In genomic region chr6:64538760-64539159, GRCh38 we compare ENCODE assay signal across 19 cellular contexts.
"Had no signal": no experiment of that assay in that cellular context is flagged by ENCODE, and none has a peak within 500 bp of the region (broad histone marks: within the 10 kb centered on the region; RNA-seq: fewer than 3 reads in every experiment).

No MANE protein-coding gene starts in this region.

- H3K4me3 Mint-ChIP-seq: naive B cell; nephron; stimulated activated effector memory CD8-positive, alpha-beta T cell treated with anti-CD3 and anti-CD28 coated beads, Interleukin-12 subunit alpha, Interleukin-12 subunit beta, amount 100 ng/mL, for 72 hours had no signal

- H3K4me1 ChIP-seq: heart left ventricle, parathyroid adenoma, prostate gland, right lobe of liver, tibial artery, upper lobe of right lung, vagina had no signal

- ATAC-seq: heart left ventricle; left colon; right lobe of liver; stimulated activated effector memory CD8-positive, alpha-beta T cell treated with anti-CD3 and anti-CD28 coated beads, Interleukin-12 subunit alpha, Interleukin-12 subunit beta, amount 100 ng/mL, for 72 hours; stimulated activated naive CD8-positive, alpha-beta T cell treated with anti-CD3 and anti-CD28 coated beads, Interleukin-15, Interleukin-2, amounts not matched to agents 100 U/mL and 50 U/mL, for 24 hours; upper lobe of right lung had no signal

- H3K9ac ChIP-seq: parathyroid adenoma had no signal

- H3K27me3 ChIP-seq: dorsolateral prefrontal cortex, heart left ventricle, right lobe of liver, tibial artery, upper lobe of right lung, vagina had no signal

- H2AFZ ChIP-seq: parathyroid adenoma had no signal

- H3K27me3 Mint-ChIP-seq: naive B cell had no signal

- H3K79me2 ChIP-seq: parathyroid adenoma had no signal

- DNase-seq: dorsolateral prefrontal cortex; effector CD8-positive, alpha-beta T cell; foreskin melanocyte; heart left ventricle; hippocampal formation; left colon; mesendoderm; naive B cell; right lobe of liver; stimulated activated CD4-positive, alpha-beta T cell treated with anti-CD3 and anti-CD28 coated beads, Interleukin-4, amount 100 ng/mL, for 1 hour; stimulated activated CD8-positive, alpha-beta memory T cell treated with anti-CD3 and anti-CD28 coated beads, Interleukin-4, amount 100 ng/mL, for 48 hours; stimulated activated naive CD8-positive, alpha-beta T cell treated with anti-CD3 and anti-CD28 coated beads, Interleukin-15, Interleukin-2, amounts not matched to agents 100 U/mL and 50 U/mL, for 24 hours; tibial artery; upper lobe of right lung had no signal

- H3K9me3 Mint-ChIP-seq: nephron had no signal

- H3K9me3 ChIP-seq: prostate gland, right lobe of liver, tibial artery, upper lobe of right lung, vagina had no signal

- H3K36me3 Mint-ChIP-seq: naive B cell; stimulated activated effector memory CD8-positive, alpha-beta T cell treated with anti-CD3 and anti-CD28 coated beads, Interleukin-12 subunit alpha, Interleukin-12 subunit beta, amount 100 ng/mL, for 72 hours had no signal

- H3K27ac ChIP-seq: dorsolateral prefrontal cortex, heart left ventricle, parathyroid adenoma, prostate gland, right lobe of liver, tibial artery, upper lobe of right lung, vagina had no signal

- H3K36me3 ChIP-seq: heart left ventricle, prostate gland, right lobe of liver, tibial artery, upper lobe of right lung, vagina had no signal

- H3K4me1 Mint-ChIP-seq: naive B cell; nephron; stimulated activated effector memory CD8-positive, alpha-beta T cell treated with anti-CD3 and anti-CD28 coated beads, Interleukin-12 subunit alpha, Interleukin-12 subunit beta, amount 100 ng/mL, for 72 hours had no signal

- H3K27ac Mint-ChIP-seq: naive B cell; nephron; stimulated activated effector memory CD8-positive, alpha-beta T cell treated with anti-CD3 and anti-CD28 coated beads, Interleukin-12 subunit alpha, Interleukin-12 subunit beta, amount 100 ng/mL, for 72 hours had no signal

- H3K4me3 ChIP-seq: dorsolateral prefrontal cortex, heart left ventricle, prostate gland, right lobe of liver, tibial artery, upper lobe of right lung, vagina had no signal
